1 cellular context compared by ENCODE assay signal in genomic region chr11:117058761-117059233, GRCh38.
A peak's percentile ranks its signal among the peaks of the same experiment; 100 is the strongest.
TF ChIP-seq lines count a peak whose summit lies in the region.

No MANE protein-coding gene starts in this region.

TF ChIP-seq in IMR-90, 13 proteins besides CTCF, POLR2A, EP300 and RAD21:
- TF ChIP-seq CEBPB (IDR thresholded peaks at IDR 0.05; ENCODE audit: low read depth, low read length): 0 out of 2 replicates have a peak, but pooled peaks have one; percentile 33
- peak; percentile 26; the same call in 1 of the 2 replicates for TF ChIP-seq BHLHE40 (IDR thresholded peaks at IDR 0.05; ENCODE audit: low read depth, low read length)
- TF ChIP-seq FOS (IDR thresholded peaks at IDR 0.05; ENCODE audit: low read depth, low read length): peak; percentile 57; the same call in 1 of the 2 replicates
- no peak for TF ChIP-seq MAFK (IDR thresholded peaks at IDR 0.05; ENCODE audit: low read depth, low read length)
- peak; percentile 79 for TF ChIP-seq RFX5 (IDR thresholded peaks at IDR 0.05; ENCODE audit: low read depth, low read length)
